ENCODE assay signal across 8 cellular contexts in the genomic region with DNA sequence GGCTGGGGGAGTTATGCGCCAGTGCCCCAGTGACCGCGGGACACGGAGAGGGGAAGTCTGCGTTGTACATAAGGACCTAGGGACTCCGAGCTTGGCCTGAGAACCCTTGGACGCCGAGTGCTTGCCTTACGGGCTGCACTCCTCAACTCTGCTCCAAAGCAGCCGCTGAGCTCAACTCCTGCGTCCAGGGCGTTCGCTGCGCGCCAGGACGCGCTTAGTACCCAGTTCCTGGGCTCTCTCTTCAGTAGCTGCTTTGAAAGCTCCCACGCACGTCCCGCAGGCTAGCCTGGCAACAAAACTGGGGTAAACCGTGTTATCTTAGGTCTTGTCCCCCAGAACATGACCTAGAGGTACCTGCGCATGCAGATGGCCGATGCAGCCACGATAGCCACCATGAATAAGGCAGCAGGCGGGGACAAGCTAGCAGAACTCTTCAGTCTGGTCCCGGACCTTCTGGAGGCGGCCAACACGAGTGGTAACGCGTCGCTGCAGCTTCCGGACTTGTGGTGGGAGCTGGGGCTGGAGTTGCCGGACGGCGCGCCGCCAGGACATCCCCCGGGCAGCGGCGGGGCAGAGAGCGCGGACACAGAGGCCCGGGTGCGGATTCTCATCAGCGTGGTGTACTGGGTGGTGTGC. TPM values are rescaled to one million over a fixed set of nuclear protein-coding genes. Genes with fewer than 3 reads are reported as not detected.
A peak's percentile ranks its signal among the peaks of the same experiment; 100 is the strongest.
DNase-seq lines count a peak whose midpoint lies in the region; ATAC-seq and TF ChIP-seq lines count a peak whose summit lies in the region.

A gene with protein sequence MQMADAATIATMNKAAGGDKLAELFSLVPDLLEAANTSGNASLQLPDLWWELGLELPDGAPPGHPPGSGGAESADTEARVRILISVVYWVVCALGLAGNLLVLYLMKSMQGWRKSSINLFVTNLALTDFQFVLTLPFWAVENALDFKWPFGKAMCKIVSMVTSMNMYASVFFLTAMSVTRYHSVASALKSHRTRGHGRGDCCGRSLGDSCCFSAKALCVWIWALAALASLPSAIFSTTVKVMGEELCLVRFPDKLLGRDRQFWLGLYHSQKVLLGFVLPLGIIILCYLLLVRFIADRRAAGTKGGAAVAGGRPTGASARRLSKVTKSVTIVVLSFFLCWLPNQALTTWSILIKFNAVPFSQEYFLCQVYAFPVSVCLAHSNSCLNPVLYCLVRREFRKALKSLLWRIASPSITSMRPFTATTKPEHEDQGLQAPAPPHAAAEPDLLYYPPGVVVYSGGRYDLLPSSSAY (plus strand): TSS at position 6 of the 636 bp plus-strand sequence. CDS start 355 bp downstream, at position 361.

- H3K36me3 ChIP-seq in H7 (replicated peaks; ENCODE audit: control insufficient read depth, insufficient read depth, low read length): no peaks in the 10 kb centered on the region
- H3K36me3 ChIP-seq in ascending aorta: no peaks in the 10 kb centered on the region
- H3K36me3 ChIP-seq in hepatocyte (replicated peaks; ENCODE audit: insufficient read depth, low read depth): no peaks in the 10 kb centered on the region
- H3K36me3 ChIP-seq in BE2C: no peaks in the 10 kb centered on the region

- TF ChIP-seq CTCF in ascending aorta (IDR thresholded peaks at IDR 0.05) (no peak), hepatocyte (IDR thresholded peaks at IDR 0.05; ENCODE audit: poor library complexity) (no peak), BE2C (IDR thresholded peaks at IDR 0.05; ENCODE audit: low read depth, low read length) (no peak)

- no peaks in the 10 kb centered on the region for H3K9me3 ChIP-seq in ascending aorta
- H3K9me3 ChIP-seq in hepatocyte (ENCODE audit: low read depth): no peaks in the 10 kb centered on the region
- H3K9me3 ChIP-seq in BE2C: no peaks in the 10 kb centered on the region

- H3K27ac ChIP-seq in ascending aorta (no peak within 1 kb of the TSS), hepatocyte (no peak within 1 kb of the TSS)

- H2AFZ ChIP-seq in hepatocyte: peak within 1 kb of the TSS; percentile 16

- H3K79me2 ChIP-seq in hepatocyte: no peaks in the 10 kb centered on the region

- DNase-seq in H7 (peak; percentile 51), ascending aorta (ENCODE audit: low spot score in 2 of 2) (no peak), hepatocyte (ENCODE audit: low spot score) (peak; percentile 14), sciatic nerve (ENCODE audit: low spot score) (no peak), BE2C (no peak)
- DNase-seq in effector CD8-positive, alpha-beta T cell (lab: John Stamatoyannopoulos, UW): no peak
- DNase-seq in activated CD4-positive, alpha-beta T cell treated with anti-CD3 and anti-CD28 coated beads, Interleukin-2, amount 50 U/mL, for 4 hours: no peak

- H3K27me3 ChIP-seq in H7 (ENCODE audit: control insufficient read depth, insufficient read depth, low read length) (peaks cover 17% of the 10 kb centered on the region), ascending aorta (peaks cover 17% of the 10 kb centered on the region), hepatocyte (peaks cover 4% of the 10 kb centered on the region), BE2C (peaks cover 65% of the 10 kb centered on the region)

- H3K4me1 ChIP-seq in ascending aorta (peaks cover 0 to 4% of the 10 kb centered on the region in 2 donors), hepatocyte (ENCODE audit: insufficient read depth) (no peaks in the 10 kb centered on the region), BE2C (no peaks in the 10 kb centered on the region)

- H3K9me2 ChIP-seq in hepatocyte (replicated peaks; ENCODE audit: insufficient read depth): no peaks in the 10 kb centered on the region

- peak within 1 kb of the TSS; percentile 96 for H3K4me2 ChIP-seq in hepatocyte

- H3K4me3 ChIP-seq in H7 (ENCODE audit: insufficient read depth, low read depth, low read length): peak within 1 kb of the TSS; percentile 59
- H3K4me3 ChIP-seq in ascending aorta: peak within 1 kb of the TSS; percentile 29 to 48
- no peak within 1 kb of the TSS for H3K4me3 ChIP-seq in hepatocyte
- H3K4me3 ChIP-seq in BE2C (ENCODE audit: low read depth, low read length): no peak within 1 kb of the TSS

- H4K20me1 ChIP-seq in hepatocyte (ENCODE audit: insufficient read depth, poor library complexity, severe bottlenecking): no peaks in the 10 kb centered on the region

- WGBS in hepatocyte (ENCODE audit: low lambda C conversion rate, missing lambda C conversion rate): 49% methylated on average over 45 of the region's 45 CpGs

- intact Hi-C loops in ascending aorta (cut with DNase I) (loop anchor here (10.0 kb wide), 1 partner anchor 502 kb away; no protein-coding TSS in a partner anchor), sciatic nerve (cut with DNase I) (no loop called here)

- peak; percentile 61 for ATAC-seq in sciatic nerve
- no peak for ATAC-seq in GM18517 (IDR thresholded peaks at IDR 0.05; ENCODE audit: unreplicated experiment)

RNA-seq across cellular contexts. Expression of the gene that starts here (rescaled TPM):
- 0.22 TPM in 1 of 2 replicates, not detected in the other for total RNA-seq in H7 (2014; rRNA removed; shearing (Covaris generic))
- total RNA-seq in ascending aorta (not detected), hepatocyte (not detected in 2 replicates), sciatic nerve (not detected)
- polyA plus RNA-seq in hepatocyte: not detected in 2 replicates
- not detected for polyA plus RNA-seq in BE2C (2012; ENCODE audit: insufficient read depth, insufficient read length, low read depth)

Comparison
In these comparisons a context has a peak if more than half of its experiments do, and no peak if none do; other contexts are left out.
1. Peak in DNase-seq and H3K4me3 ChIP-seq in H7; RNA of the gene not detected or under 1 TPM.
2. Peak in DNase-seq and H3K4me2 ChIP-seq in hepatocyte; RNA of the gene not detected or under 1 TPM.
3. Peak in ATAC-seq in sciatic nerve; RNA of the gene not detected or under 1 TPM.
4. H3K4me3 ChIP-seq: peak in ascending aorta (2 of 2); none in hepatocyte (single experiment) and BE2C (single experiment).